1 cellular context compared by ENCODE assay signal in genomic region chr17:81913394-81914102, GRCh38.
TF ChIP-seq lines count a peak whose summit lies in the region.

No MANE protein-coding gene starts in this region.

TF ChIP-seq in IMR-90, 13 proteins besides CTCF, POLR2A, EP300 and RAD21:
- no peak for TF ChIP-seq USF2 (IDR thresholded peaks at IDR 0.05; ENCODE audit: low read depth, low read length)
- TF ChIP-seq SMC3 (IDR thresholded peaks at IDR 0.05; ENCODE audit: low read depth, low read length) = no peak
- TF ChIP-seq, protein P1, sequence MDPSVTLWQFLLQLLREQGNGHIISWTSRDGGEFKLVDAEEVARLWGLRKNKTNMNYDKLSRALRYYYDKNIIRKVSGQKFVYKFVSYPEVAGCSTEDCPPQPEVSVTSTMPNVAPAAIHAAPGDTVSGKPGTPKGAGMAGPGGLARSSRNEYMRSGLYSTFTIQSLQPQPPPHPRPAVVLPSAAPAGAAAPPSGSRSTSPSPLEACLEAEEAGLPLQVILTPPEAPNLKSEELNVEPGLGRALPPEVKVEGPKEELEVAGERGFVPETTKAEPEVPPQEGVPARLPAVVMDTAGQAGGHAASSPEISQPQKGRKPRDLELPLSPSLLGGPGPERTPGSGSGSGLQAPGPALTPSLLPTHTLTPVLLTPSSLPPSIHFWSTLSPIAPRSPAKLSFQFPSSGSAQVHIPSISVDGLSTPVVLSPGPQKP (IDR thresholded peaks at IDR 0.05; ENCODE audit: borderline replicate concordance, low read depth, low read length) = no peak
- TF ChIP-seq CEBPB (IDR thresholded peaks at IDR 0.05; ENCODE audit: low read depth, low read length) = no peak
- TF ChIP-seq FOS (IDR thresholded peaks at IDR 0.05; ENCODE audit: low read depth, low read length) = no peak
- TF ChIP-seq CHD1 (IDR thresholded peaks at IDR 0.05; ENCODE audit: low read depth, low read length) = no peak
- TF ChIP-seq MAZ (IDR thresholded peaks at IDR 0.05; ENCODE audit: borderline replicate concordance, low read depth, low read length) = no peak
- TF ChIP-seq NFE2L2 (IDR thresholded peaks at IDR 0.05; ENCODE audit: low read depth, low read length) = no peak
- TF ChIP-seq MXI1 (IDR thresholded peaks at IDR 0.05; ENCODE audit: borderline replicate concordance, low read depth, low read length) = no peak
- no peak for TF ChIP-seq RFX5 (IDR thresholded peaks at IDR 0.05; ENCODE audit: low read depth, low read length)
- no peak for TF ChIP-seq RCOR1 (IDR thresholded peaks at IDR 0.05; ENCODE audit: insufficient replicate concordance, low read length)
